ENCODE assay signal across 24 cellular contexts in genomic region chr4:185642907-185643306, GRCh38.
"Had no signal": no experiment of that assay in that cellular context is flagged by ENCODE, and none has a peak within 500 bp of the region (broad histone marks: within the 10 kb centered on the region; RNA-seq: fewer than 3 reads in every experiment).

No MANE protein-coding gene starts in this region.

- H3K4me1 Mint-ChIP-seq: activated naive CD4-positive, alpha-beta T cell treated with anti-CD3 and anti-CD28 coated beads, Interleukin-2, amount 10 ng/mL, durations not matched to agents 7 days and 5 days; central memory CD8-positive, alpha-beta T cell; immature natural killer cell had no signal

- DNase-seq: activated CD4-positive, alpha-beta T cell treated with anti-CD3 and anti-CD28 coated beads for 4 hours; activated CD4-positive, alpha-beta T cell treated with anti-CD3 and anti-CD28 coated beads, Interleukin-2, amount 50 U/mL, for 4 hours; activated CD8-positive, alpha-beta memory T cell treated with anti-CD3 and anti-CD28 coated beads for 24 hours; activated gamma-delta T cell; activated naive CD4-positive, alpha-beta T cell treated with anti-CD3 and anti-CD28 coated beads, Interleukin-2, amount 10 ng/mL, durations not matched to agents 7 days and 5 days; activated naive CD8-positive, alpha-beta T cell treated with anti-CD3 and anti-CD28 coated beads, Interleukin-2, amount 10 ng/mL, durations not matched to agents 7 days and 5 days; activated T-cell treated with anti-CD3 and anti-CD28 coated beads, Interleukin-2, amount 50 U/mL, for 24 hours; effector CD8-positive, alpha-beta T cell; gastrocnemius medialis; head of caudate nucleus; hypothalamus; immature natural killer cell; kidney; mucosa of descending colon; posterior cingulate gyrus; stimulated activated CD4-positive, alpha-beta T cell treated with anti-CD3 and anti-CD28 coated beads, Interleukin-15, amount 100 ng/mL, for 24 hours; stimulated activated CD4-positive, alpha-beta T cell treated with anti-CD3 and anti-CD28 coated beads, Interleukin-2, amount 100 ng/mL, for 24 hours; stimulated activated naive CD4-positive, alpha-beta T cell treated with Interleukin-2 at 50 U/mL for 16 hours; testis; upper lobe of left lung had no signal

- H3K27ac Mint-ChIP-seq: activated naive CD4-positive, alpha-beta T cell treated with anti-CD3 and anti-CD28 coated beads, Interleukin-2, amount 10 ng/mL, durations not matched to agents 7 days and 5 days; activated naive CD8-positive, alpha-beta T cell treated with anti-CD3 and anti-CD28 coated beads, Interleukin-2, amount 10 ng/mL, durations not matched to agents 7 days and 5 days; activated T-cell treated with anti-CD3 and anti-CD28 coated beads, Interleukin-2, amount 50 U/mL, for 24 hours; immature natural killer cell; natural killer cell treated with Interleukin-12 subunit alpha and Interleukin-12 subunit beta and Interleukin-15 and Interleukin-18, amount 100 ng/mL, for 72 hours had no signal

- H3K27ac ChIP-seq: gastrocnemius medialis, testis, upper lobe of left lung, vagina had no signal

- H3K9me3 ChIP-seq: gastrocnemius medialis, mucosa of descending colon, testis, upper lobe of left lung, vagina had no signal

- H3K4me3 Mint-ChIP-seq: activated naive CD4-positive, alpha-beta T cell treated with anti-CD3 and anti-CD28 coated beads, Interleukin-2, amount 10 ng/mL, durations not matched to agents 7 days and 5 days; activated naive CD8-positive, alpha-beta T cell treated with anti-CD3 and anti-CD28 coated beads, Interleukin-2, amount 10 ng/mL, durations not matched to agents 7 days and 5 days; activated T-cell treated with anti-CD3 and anti-CD28 coated beads, Interleukin-2, amount 50 U/mL, for 24 hours; central memory CD8-positive, alpha-beta T cell; immature natural killer cell; natural killer cell treated with Interleukin-12 subunit alpha and Interleukin-12 subunit beta and Interleukin-15 and Interleukin-18, amount 100 ng/mL, for 72 hours had no signal

- H3K36me3 ChIP-seq: gastrocnemius medialis, vagina had no signal

- ATAC-seq: gastrocnemius medialis, mucosa of descending colon had no signal

- H3K36me3 Mint-ChIP-seq: activated naive CD4-positive, alpha-beta T cell treated with anti-CD3 and anti-CD28 coated beads, Interleukin-2, amount 10 ng/mL, durations not matched to agents 7 days and 5 days; activated naive CD8-positive, alpha-beta T cell treated with anti-CD3 and anti-CD28 coated beads, Interleukin-2, amount 10 ng/mL, durations not matched to agents 7 days and 5 days; immature natural killer cell; natural killer cell treated with Interleukin-12 subunit alpha and Interleukin-12 subunit beta and Interleukin-15 and Interleukin-18, amount 100 ng/mL, for 72 hours had no signal

- H3K4me3 ChIP-seq: gastrocnemius medialis, lung, mucosa of descending colon, testis, upper lobe of left lung, vagina had no signal

- H3K4me1 ChIP-seq: testis, vagina had no signal

- H3K27me3 ChIP-seq: testis, upper lobe of left lung, vagina had no signal

- H3K9me3 Mint-ChIP-seq: activated naive CD4-positive, alpha-beta T cell treated with anti-CD3 and anti-CD28 coated beads, Interleukin-2, amount 10 ng/mL, durations not matched to agents 7 days and 5 days; activated naive CD8-positive, alpha-beta T cell treated with anti-CD3 and anti-CD28 coated beads, Interleukin-2, amount 10 ng/mL, durations not matched to agents 7 days and 5 days; activated T-cell treated with anti-CD3 and anti-CD28 coated beads, Interleukin-2, amount 50 U/mL, for 24 hours; central memory CD8-positive, alpha-beta T cell; immature natural killer cell; natural killer cell treated with Interleukin-12 subunit alpha and Interleukin-12 subunit beta and Interleukin-15 and Interleukin-18, amount 100 ng/mL, for 72 hours had no signal
